In genomic region chr3:119230071-119230470, GRCh38 we compare ENCODE assay signal across 17 cellular contexts. TPM values are rescaled to one million over a fixed set of nuclear protein-coding genes. Genes with fewer than 3 reads are reported as not detected.
DNase-seq lines count a peak whose midpoint lies in the region; ATAC-seq and TF ChIP-seq lines count a peak whose summit lies in the region.
"Had no signal": no experiment of that assay in that cellular context is flagged by ENCODE, and none has a peak within 500 bp of the region (broad histone marks: within the 10 kb centered on the region; RNA-seq: fewer than 3 reads in every experiment).

No MANE protein-coding gene starts in this region.

- H3K27ac ChIP-seq in dorsolateral prefrontal cortex (peak overlapping the region in 48 of 59 donors; percentile 1 to 88 (median 56)), temporal lobe (ENCODE audit: low read depth, low read length) (peak overlapping the region; percentile 7)
- H3K27ac ChIP-seq: 22Rv1, GM23248 had no signal

- H3K9me3 Mint-ChIP-seq in activated CD4-positive, alpha-beta T cell treated with anti-CD3 and anti-CD28 coated beads, Interleukin-2, amount 10 ng/mL, durations not matched to agents 24 days and 14 days, result no peaks in the 10 kb centered on the region
- H3K9me3 Mint-ChIP-seq in mesothelial cell of epicardium, result peaks cover 5% of the 10 kb centered on the region
- H3K9me3 Mint-ChIP-seq in activated CD8-positive, alpha-beta memory T cell treated with anti-CD3 and anti-CD28 coated beads, Interleukin-2, amount 10 ng/mL, durations not matched to agents 7 days and 5 days (ENCODE audit: low read depth), result no peaks in the 10 kb centered on the region
- H3K9me3 Mint-ChIP-seq: CD14-positive monocyte; CD8-positive, alpha-beta T cell had no signal

- no peaks in the 10 kb centered on the region for H3K27me3 ChIP-seq in dorsolateral prefrontal cortex

- peaks cover 19% of the 10 kb centered on the region for H3K4me1 Mint-ChIP-seq in activated CD4-positive, alpha-beta T cell treated with anti-CD3 and anti-CD28 coated beads, Interleukin-2, amount 10 ng/mL, durations not matched to agents 24 days and 14 days
- H3K4me1 Mint-ChIP-seq in mesothelial cell of epicardium, result no peaks in the 10 kb centered on the region
- H3K4me1 Mint-ChIP-seq in activated CD8-positive, alpha-beta memory T cell treated with anti-CD3 and anti-CD28 coated beads, Interleukin-2, amount 10 ng/mL, durations not matched to agents 7 days and 5 days, result peaks cover 10% of the 10 kb centered on the region
- H3K4me1 Mint-ChIP-seq: CD14-positive monocyte had no signal

- intact Hi-C loops in activated CD4-positive, alpha-beta T cell treated with anti-CD3 and anti-CD28 coated beads, Interleukin-2, amount 10 ng/mL, durations not matched to agents 24 days and 14 days (cut with micrococcal nuclease), result no loop called here
- intact Hi-C loops in dorsolateral prefrontal cortex (cut with DNase I), result no loop called here

- no peak for TF ChIP-seq CTCF in dorsolateral prefrontal cortex (IDR thresholded peaks at IDR 0.05 in 54 of 56, conservative IDR thresholded peaks at IDR 0.05 in 2 of 56; ENCODE audit: low read depth in 1 of 56, partially characterized antibody in 56 of 56)
- TF ChIP-seq CTCF in mesothelial cell of epicardium (IDR thresholded peaks at IDR 0.05; ENCODE audit: unreplicated experiment), result no peak
- TF ChIP-seq CTCF in GM13976 (IDR thresholded peaks at IDR 0.05; ENCODE audit: borderline replicate concordance, control extremely low read depth, extremely low read depth, insufficient read depth, missing control alignments), result no peak

- peaks cover 67% of the 10 kb centered on the region for H3K36me3 Mint-ChIP-seq in activated CD4-positive, alpha-beta T cell treated with anti-CD3 and anti-CD28 coated beads, Interleukin-2, amount 10 ng/mL, durations not matched to agents 24 days and 14 days (ENCODE audit: low read depth)
- peaks cover 46% of the 10 kb centered on the region for H3K36me3 Mint-ChIP-seq in mesothelial cell of epicardium
- peaks cover 47% of the 10 kb centered on the region for H3K36me3 Mint-ChIP-seq in activated CD8-positive, alpha-beta memory T cell treated with anti-CD3 and anti-CD28 coated beads, Interleukin-2, amount 10 ng/mL, durations not matched to agents 7 days and 5 days

- DNase-seq in activated CD4-positive, alpha-beta T cell treated with anti-CD3 and anti-CD28 coated beads, Interleukin-2, amount 10 ng/mL, durations not matched to agents 24 days and 14 days, result peak; percentile 44
- DNase-seq in activated CD4-positive, alpha-beta T cell treated with anti-CD3 and anti-CD28 coated beads for 48 hours, result no peak
- no peak for DNase-seq in dorsolateral prefrontal cortex
- DNase-seq in mesothelial cell of epicardium (ENCODE audit: low spot score in 2 of 2, unreplicated experiment in 2 of 2), result no peak
- DNase-seq in GM13976 (ENCODE audit: low spot score), result no peak
- no peak for DNase-seq in activated CD8-positive, alpha-beta memory T cell treated with anti-CD3 and anti-CD28 coated beads, Interleukin-2, amount 10 ng/mL, durations not matched to agents 7 days and 5 days
- DNase-seq: Caco-2; CD8-positive, alpha-beta T cell; DND-41; GDM1; GM23248 had no signal

- in situ Hi-C loops in GM13976 (cut with MboI; ENCODE audit: low sequenced_read_pairs, unreplicated experiment), result no loop called here

- no peaks in the 10 kb centered on the region for H3K27me3 Mint-ChIP-seq in activated CD4-positive, alpha-beta T cell treated with anti-CD3 and anti-CD28 coated beads, Interleukin-2, amount 10 ng/mL, durations not matched to agents 24 days and 14 days
- no peaks in the 10 kb centered on the region for H3K27me3 Mint-ChIP-seq in mesothelial cell of epicardium (ENCODE audit: low read depth)
- H3K27me3 Mint-ChIP-seq in activated CD8-positive, alpha-beta memory T cell treated with anti-CD3 and anti-CD28 coated beads, Interleukin-2, amount 10 ng/mL, durations not matched to agents 7 days and 5 days, result no peaks in the 10 kb centered on the region

- CTCF ChIA-PET in activated CD8-positive, alpha-beta memory T cell treated with anti-CD3 and anti-CD28 coated beads, Interleukin-2, amount 10 ng/mL, durations not matched to agents 7 days and 5 days (lab: Charles Lee), result interaction anchor here (1.0 to 4.1 kb wide), 2 partner anchors 11 to 346 kb away, joined by 3 to 16 read pairs; partner anchors contain the start of gene B4GALT4

- H3K27ac Mint-ChIP-seq in activated CD4-positive, alpha-beta T cell treated with anti-CD3 and anti-CD28 coated beads, Interleukin-2, amount 10 ng/mL, durations not matched to agents 24 days and 14 days, result no peak overlapping the region
- peak overlapping the region; percentile 51 for H3K27ac Mint-ChIP-seq in mesothelial cell of epicardium
- H3K27ac Mint-ChIP-seq in activated CD8-positive, alpha-beta memory T cell treated with anti-CD3 and anti-CD28 coated beads, Interleukin-2, amount 10 ng/mL, durations not matched to agents 7 days and 5 days, result no peak overlapping the region
- H3K27ac Mint-ChIP-seq: CD8-positive, alpha-beta T cell had no signal

- peak overlapping the region in 6 of 59 donors; percentile 2 to 28 (median 18) for H3K4me3 ChIP-seq in dorsolateral prefrontal cortex
- H3K4me3 ChIP-seq: GM23248 had no signal

- H3K4me3 Mint-ChIP-seq in activated CD4-positive, alpha-beta T cell treated with anti-CD3 and anti-CD28 coated beads, Interleukin-2, amount 10 ng/mL, durations not matched to agents 24 days and 14 days, result no peak overlapping the region
- H3K4me3 Mint-ChIP-seq in mesothelial cell of epicardium, result no peak overlapping the region
- no peak overlapping the region for H3K4me3 Mint-ChIP-seq in activated CD8-positive, alpha-beta memory T cell treated with anti-CD3 and anti-CD28 coated beads, Interleukin-2, amount 10 ng/mL, durations not matched to agents 7 days and 5 days
- H3K4me3 Mint-ChIP-seq: CD14-positive monocyte; CD8-positive, alpha-beta T cell had no signal

- ATAC-seq in GM21423 (IDR thresholded peaks at IDR 0.05; ENCODE audit: unreplicated experiment), result no peak
- no peak for ATAC-seq in activated CD8-positive, alpha-beta memory T cell treated with anti-CD3 and anti-CD28 coated beads, Interleukin-2, amount 10 ng/mL, durations not matched to agents 7 days and 5 days
- ATAC-seq: CD8-positive, alpha-beta T cell; HCT116 had no signal

RNA-seq across cellular contexts. Expression of gene B4GALT4, which starts 10.6 kb away (rescaled TPM):
- 14.8 and 15.5 TPM in 2 replicates for total RNA-seq in activated CD4-positive, alpha-beta T cell treated with anti-CD3 and anti-CD28 coated beads, Interleukin-2, amount 10 ng/mL, durations not matched to agents 24 days and 14 days
- total RNA-seq in dorsolateral prefrontal cortex (10 to 100 TPM in 116 of 120 experiments, 1 to 10 TPM in 4; 7.4 to 34.5 (median 16.0) TPM), mesothelial cell of epicardium (20.2 to 24.2 TPM (median 23.1 TPM) in 3 replicates), temporal lobe (7.4 TPM)
- total RNA-seq in activated CD8-positive, alpha-beta memory T cell treated with anti-CD3 and anti-CD28 coated beads, Interleukin-2, amount 10 ng/mL, durations not matched to agents 7 days and 5 days, result 10 to 100 TPM in 1 of 2 experiments, 1 to 10 TPM in 1; 9.6 to 10.9 TPM

RNA-seq across cellular contexts. Expression of gene UPK1B, which starts 56.7 kb away (rescaled TPM):
- total RNA-seq in activated CD4-positive, alpha-beta T cell treated with anti-CD3 and anti-CD28 coated beads, Interleukin-2, amount 10 ng/mL, durations not matched to agents 24 days and 14 days, result not detected in 2 replicates
- total RNA-seq in dorsolateral prefrontal cortex (1 to 10 TPM in 7 of 120 experiments, under 1 TPM in 9, not detected in 104; 0.17 to 4.4 (median 0.72) TPM), mesothelial cell of epicardium (0.22 to 0.47 TPM in 2 of 3 replicates, not detected in the other), temporal lobe (under 0.01 TPM)
- not detected for total RNA-seq in activated CD8-positive, alpha-beta memory T cell treated with anti-CD3 and anti-CD28 coated beads, Interleukin-2, amount 10 ng/mL, durations not matched to agents 7 days and 5 days
- total RNA-seq: A673; CD8-positive, alpha-beta T cell; GM23248 had no signal
